In genomic region chr1:112893288-112894009, GRCh38 we compare ENCODE assay signal across 1 cellular context.
TF ChIP-seq lines count a peak whose summit lies in the region.

No MANE protein-coding gene starts in this region.

TF ChIP-seq in K562, 482 proteins besides CTCF, POLR2A, EP300 and RAD21 (continued from another document):
- TF ChIP-seq ZNF280A (IDR thresholded peaks at IDR 0.05; ENCODE audit: low read depth, partially characterized antibody), result no peak
- peak; percentile 79 to 93 for TF ChIP-seq TRIM24 (IDR thresholded peaks at IDR 0.05)
- TF ChIP-seq, protein P1, sequence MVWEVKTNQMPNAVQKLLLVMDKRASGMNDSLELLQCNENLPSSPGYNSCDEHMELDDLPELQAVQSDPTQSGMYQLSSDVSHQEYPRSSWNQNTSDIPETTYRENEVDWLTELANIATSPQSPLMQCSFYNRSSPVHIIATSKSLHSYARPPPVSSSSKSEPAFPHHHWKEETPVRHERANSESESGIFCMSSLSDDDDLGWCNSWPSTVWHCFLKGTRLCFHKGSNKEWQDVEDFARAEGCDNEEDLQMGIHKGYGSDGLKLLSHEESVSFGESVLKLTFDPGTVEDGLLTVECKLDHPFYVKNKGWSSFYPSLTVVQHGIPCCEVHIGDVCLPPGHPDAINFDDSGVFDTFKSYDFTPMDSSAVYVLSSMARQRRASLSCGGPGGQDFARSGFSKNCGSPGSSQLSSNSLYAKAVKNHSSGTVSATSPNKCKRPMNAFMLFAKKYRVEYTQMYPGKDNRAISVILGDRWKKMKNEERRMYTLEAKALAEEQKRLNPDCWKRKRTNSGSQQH (CRISPR knock-in tag; IDR thresholded peaks at IDR 0.05), result no peak
- TF ChIP-seq HDAC8 (tag; IDR thresholded peaks at IDR 0.05), result no peak
- peak; percentile 81 for TF ChIP-seq FOXM1 (IDR thresholded peaks at IDR 0.05; ENCODE audit: low read depth)
- no peak for TF ChIP-seq FOXM1 (CRISPR knock-in tag; IDR thresholded peaks at IDR 0.05; ENCODE audit: low read depth)
- no peak for TF ChIP-seq ZFP30 (CRISPR knock-in tag; IDR thresholded peaks at IDR 0.05; ENCODE audit: borderline replicate concordance)
TF ChIP-seq in K562: peak in this region for 44.
